1 cellular context compared by ENCODE assay signal in genomic region chrX:47060708-47061107, GRCh38.
TF ChIP-seq lines count a peak whose summit lies in the region.

No MANE protein-coding gene starts in this region.

TF ChIP-seq in HepG2, 621 proteins besides CTCF, POLR2A, EP300 and RAD21 (continued from another document):
- TF ChIP-seq ISL2 (CRISPR knock-in tag; IDR thresholded peaks at IDR 0.05) = no peak
- TF ChIP-seq JUNB (CRISPR knock-in tag; IDR thresholded peaks at IDR 0.05; ENCODE audit: borderline replicate concordance) = no peak
- TF ChIP-seq AKNA (CRISPR knock-in tag; IDR thresholded peaks at IDR 0.05; ENCODE audit: borderline replicate concordance) = no peak
- TF ChIP-seq ZNF841 (CRISPR knock-in tag; IDR thresholded peaks at IDR 0.05; ENCODE audit: borderline replicate concordance) = no peak
- no peak for TF ChIP-seq ZNF7 (CRISPR knock-in tag; IDR thresholded peaks at IDR 0.05)
- no peak for TF ChIP-seq TRIM22 (IDR thresholded peaks at IDR 0.05)
- no peak for TF ChIP-seq CCDC6 (CRISPR knock-in tag; IDR thresholded peaks at IDR 0.05)
- TF ChIP-seq ZNF652 (CRISPR knock-in tag; IDR thresholded peaks at IDR 0.05; ENCODE audit: borderline replicate concordance, low read depth) = no peak
- peak; percentile 20; the same call in 1 of the 2 replicates for TF ChIP-seq SP5 (CRISPR knock-in tag; IDR thresholded peaks at IDR 0.05; ENCODE audit: borderline replicate concordance, low read depth)
- no peak for TF ChIP-seq ZNF800 (CRISPR knock-in tag; IDR thresholded peaks at IDR 0.05)
- TF ChIP-seq PHF20 (CRISPR knock-in tag; IDR thresholded peaks at IDR 0.05) = no peak
- TF ChIP-seq SMAD9 (CRISPR knock-in tag; IDR thresholded peaks at IDR 0.05) = no peak
